ENCODE assay signal across 10 cellular contexts in the genomic region with DNA sequence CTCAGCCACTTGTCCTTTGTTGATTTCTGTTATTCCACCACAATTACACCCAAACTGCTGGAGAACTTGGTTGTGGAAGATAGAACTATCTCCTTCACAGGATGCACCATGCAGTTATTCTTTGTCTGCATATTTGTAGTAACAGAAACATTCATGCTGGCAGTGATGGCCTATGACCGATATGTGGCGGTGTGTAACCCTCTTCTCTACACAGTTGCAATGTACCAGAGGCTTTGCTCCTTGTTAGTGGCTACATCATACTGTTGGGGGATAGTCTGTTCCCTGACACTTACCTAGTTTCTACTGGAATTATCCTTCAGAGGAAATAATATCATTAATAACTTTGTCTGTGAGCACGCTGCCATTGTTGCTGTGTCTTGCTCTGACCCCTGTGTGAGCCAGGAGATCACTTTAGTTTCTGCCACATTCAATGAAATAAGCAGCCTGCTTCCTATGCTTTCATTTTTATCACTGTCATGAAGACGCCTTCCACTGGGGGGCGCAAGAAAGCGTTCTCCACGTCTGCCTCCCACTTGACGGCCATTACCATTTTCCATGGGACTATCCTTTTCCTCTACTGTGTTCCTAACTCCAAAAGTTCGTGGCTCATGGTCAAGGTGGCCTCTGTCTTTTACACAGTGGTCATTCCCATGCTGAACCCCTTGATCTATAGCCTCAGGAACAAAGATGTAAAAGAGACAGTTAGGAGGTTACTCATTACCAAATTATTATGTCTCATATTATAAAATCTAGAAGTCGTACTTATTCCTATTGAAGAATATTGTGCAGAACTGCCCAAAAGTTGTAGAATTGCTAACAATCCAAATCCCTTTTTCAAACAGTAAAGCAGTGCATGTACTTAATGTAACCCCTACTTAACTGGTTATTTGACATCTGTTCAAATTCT. TPM values are rescaled to one million over a fixed set of nuclear protein-coding genes. Genes with fewer than 3 reads are reported as not detected.
DNase-seq lines count a peak whose midpoint lies in the region; ATAC-seq and TF ChIP-seq lines count a peak whose summit lies in the region.
"Had no signal": no experiment of that assay in that cellular context is flagged by ENCODE, and none has a peak within 500 bp of the region (broad histone marks: within the 10 kb centered on the region; RNA-seq: fewer than 3 reads in every experiment).

No MANE protein-coding gene starts in this region.

- intact Hi-C loops in left lung (cut with DNase I) = no loop called here

- DNase-seq in ELF-1 (ENCODE audit: low read depth, low spot score) (peak; percentile 61), MG63 (peak; percentile 4), dermis blood vessel endothelial cell (peak; percentile 3), left lung (no peak), left lobe of liver (ENCODE audit: low spot score) (no peak), DMS79 (lab: John Stamatoyannopoulos, UW) (no peak)
- DNase-seq: naive thymus-derived CD4-positive, alpha-beta T cell had no signal

- H3K4me3 ChIP-seq in MG63 (no peak overlapping the region), left lung (no peak overlapping the region)

- H3K9me3 ChIP-seq in MG63 (no peaks in the 10 kb centered on the region), left lung (peaks cover 0 to 4% of the 10 kb centered on the region in 2 donors)

- H3K36me3 ChIP-seq in MG63 (no peaks in the 10 kb centered on the region), left lung (no peaks in the 10 kb centered on the region)

- H3K27me3 ChIP-seq in MG63 (no peaks in the 10 kb centered on the region), left lung (no peaks in the 10 kb centered on the region)

- TF ChIP-seq CTCF in left lung (IDR thresholded peaks at IDR 0.05) = no peak

- ATAC-seq in GM18519 (IDR thresholded peaks at IDR 0.05; ENCODE audit: low FRiP score, unreplicated experiment) (peak; percentile 71), left lung (no peak), left lobe of liver (no peak), HG03175 (IDR thresholded peaks at IDR 0.05; ENCODE audit: unreplicated experiment) (no peak)
- ATAC-seq: naive thymus-derived CD4-positive, alpha-beta T cell had no signal

- no peaks in the 10 kb centered on the region for H3K4me1 ChIP-seq in left lung

- H3K27ac ChIP-seq in left lung = no peak overlapping the region

RNA-seq across cellular contexts. Expression of a gene that starts 53.2 kb away (rescaled TPM):
- not detected in 2 replicates for total RNA-seq in MG63 (2014; rRNA removed; shearing (Covaris generic); ENCODE audit: low replicate concordance)
- total RNA-seq in dermis blood vessel endothelial cell (not detected in 2 replicates), left lung (not detected), left lobe of liver (not detected)
- total RNA-seq: naive thymus-derived CD4-positive, alpha-beta T cell; temporal lobe had no signal

RNA-seq across cellular contexts. Expression of a gene that starts 58.0 kb away (rescaled TPM):
- not detected in 2 replicates for total RNA-seq in MG63 (2014; rRNA removed; shearing (Covaris generic); ENCODE audit: low replicate concordance)
- total RNA-seq in dermis blood vessel endothelial cell = not detected in 2 replicates
- not detected for total RNA-seq in left lung
- not detected for total RNA-seq in left lobe of liver
- total RNA-seq: naive thymus-derived CD4-positive, alpha-beta T cell; temporal lobe had no signal

Comparison
In these comparisons a context has a peak if more than half of its experiments do, and no peak if none do; other contexts are left out.
1. DNase-seq: peak in ELF-1 (single experiment), MG63 (single experiment) and dermis blood vessel endothelial cell (single experiment); none in left lung (0 of 2), left lobe of liver (single experiment) and DMS79 (single experiment).